In genomic region chr21:45695086-45695485, GRCh38 we compare ENCODE assay signal across 17 cellular contexts. TPM values are rescaled to one million over a fixed set of nuclear protein-coding genes. Genes with fewer than 3 reads are reported as not detected.
DNase-seq lines count a peak whose midpoint lies in the region; ATAC-seq and TF ChIP-seq lines count a peak whose summit lies in the region.
"Had no signal": no experiment of that assay in that cellular context is flagged by ENCODE, and none has a peak within 500 bp of the region (broad histone marks: within the 10 kb centered on the region; RNA-seq: fewer than 3 reads in every experiment).

No MANE protein-coding gene starts in this region.

- intact Hi-C loops in vagina (cut with DNase I), result no loop called here
- intact Hi-C loops in right cardiac atrium (cut with DNase I), result no loop called here

- peak; percentile 53 for TF ChIP-seq CTCF in Loucy (conservative IDR thresholded peaks at IDR 0.05; ENCODE audit: low read length)
- peak; percentile 42 for TF ChIP-seq CTCF in brain microvascular endothelial cell (IDR thresholded peaks at IDR 0.05; ENCODE audit: low read depth, low read length, missing control alignments)
- no peak for TF ChIP-seq CTCF in vagina (IDR thresholded peaks at IDR 0.05)

- in situ Hi-C loops in brain microvascular endothelial cell (cut with HindIII; ENCODE audit: low pct_ligation_motif_present, low sequenced_read_pairs), result no loop called here

- H3K27ac ChIP-seq in brain microvascular endothelial cell (no peak overlapping the region), vagina (no peak overlapping the region), right cardiac atrium (ENCODE audit: low read length) (no peak overlapping the region)
- H3K27ac ChIP-seq: esophagus squamous epithelium, parathyroid adenoma, spleen, transverse colon had no signal

- H3K36me3 ChIP-seq in Loucy (ENCODE audit: insufficient read depth, low read length), result no peaks in the 10 kb centered on the region
- no peaks in the 10 kb centered on the region for H3K36me3 ChIP-seq in brain microvascular endothelial cell (replicated peaks)
- H3K36me3 ChIP-seq in vagina, result no peaks in the 10 kb centered on the region
- H3K36me3 ChIP-seq: esophagus squamous epithelium, spleen, transverse colon had no signal

- no peak overlapping the region for H2AFZ ChIP-seq in Loucy (ENCODE audit: low read length)
- H2AFZ ChIP-seq: parathyroid adenoma had no signal

- DNase-seq in ELF-1 (ENCODE audit: low read depth, low spot score), result peak; percentile 37
- no peak for DNase-seq in brain microvascular endothelial cell
- DNase-seq in left kidney (ENCODE audit: low read depth, low spot score), result peak; percentile 66
- no peak for DNase-seq in stimulated activated CD4-positive, alpha-beta T cell treated with anti-CD3 and anti-CD28 coated beads, Interleukin-4, amount 100 ng/mL, for 4 hours
- no peak for DNase-seq in vagina (ENCODE audit: extremely low spot score in 2 of 2)
- no peak for DNase-seq in NCI-H345 treated with DMSO at 0.1 percent for 48 hours (lab: John Stamatoyannopoulos, UW; ENCODE audit: unreplicated experiment)
- DNase-seq in right cardiac atrium, result no peak
- DNase-seq: activated naive CD4-positive, alpha-beta T cell; esophagus squamous epithelium; left cardiac atrium; NCI-H2029 treated with DMSO at 0.1 percent for 48 hours; NCI-H748 treated with DMSO at 0.1 percent for 48 hours; spleen; transverse colon had no signal

- ATAC-seq in right cardiac atrium, result no peak
- ATAC-seq: left cardiac atrium; stimulated activated effector memory CD8-positive, alpha-beta T cell treated with anti-CD3 and anti-CD28 coated beads, Interleukin-12 subunit alpha, Interleukin-12 subunit beta, amount 100 ng/mL, for 72 hours had no signal

- H3K4me1 ChIP-seq in Loucy (ENCODE audit: insufficient read depth, low read length, poor library complexity, severe bottlenecking) (no peaks in the 10 kb centered on the region), vagina (no peaks in the 10 kb centered on the region), right cardiac atrium (ENCODE audit: control insufficient read depth, insufficient read depth, low read length) (no peaks in the 10 kb centered on the region)
- H3K4me1 ChIP-seq: parathyroid adenoma had no signal

- H3K9me3 ChIP-seq in Loucy (ENCODE audit: insufficient read depth, low read depth, low read length), result no peaks in the 10 kb centered on the region
- no peaks in the 10 kb centered on the region for H3K9me3 ChIP-seq in vagina
- no peaks in the 10 kb centered on the region for H3K9me3 ChIP-seq in right cardiac atrium (ENCODE audit: control insufficient read depth, low read length)
- H3K9me3 ChIP-seq: esophagus squamous epithelium, transverse colon had no signal

- no peak overlapping the region for H3K4me3 ChIP-seq in Loucy (ENCODE audit: low read length, poor library complexity, severe bottlenecking)
- H3K4me3 ChIP-seq in brain microvascular endothelial cell (ENCODE audit: low read depth, low read length), result no peak overlapping the region
- no peak overlapping the region for H3K4me3 ChIP-seq in vagina
- H3K4me3 ChIP-seq in right cardiac atrium (ENCODE audit: low read length), result no peak overlapping the region
- H3K4me3 ChIP-seq: esophagus squamous epithelium, spleen, transverse colon had no signal

- H3K9ac ChIP-seq in Loucy (ENCODE audit: low read depth, low read length, poor library complexity, severe bottlenecking), result no peak overlapping the region
- H3K9ac ChIP-seq: parathyroid adenoma had no signal

- no peaks in the 10 kb centered on the region for H3F3A ChIP-seq in Loucy (ENCODE audit: low read depth)

- H3K4me2 ChIP-seq in Loucy (ENCODE audit: low read depth, low read length, poor library complexity, severe bottlenecking), result no peak overlapping the region

- no peak for TF ChIP-seq POLR2A in vagina (IDR thresholded peaks at IDR 0.05)

- WGBS in right cardiac atrium, result 20% methylated on average over 2 of the region's 2 CpGs

- no peaks in the 10 kb centered on the region for H3K79me2 ChIP-seq in Loucy (ENCODE audit: insufficient read depth, low read length)
- H3K79me2 ChIP-seq: parathyroid adenoma had no signal

- no peaks in the 10 kb centered on the region for H4K20me1 ChIP-seq in Loucy (ENCODE audit: insufficient read depth, low read length, poor library complexity, severe bottlenecking)

- no peaks in the 10 kb centered on the region for H3K9me2 ChIP-seq in Loucy (replicated peaks; ENCODE audit: low read depth, low read length)

- no peaks in the 10 kb centered on the region for H3K27me3 ChIP-seq in Loucy (ENCODE audit: insufficient read depth, low read length, poor library complexity, severe bottlenecking)
- H3K27me3 ChIP-seq in brain microvascular endothelial cell (replicated peaks), result no peaks in the 10 kb centered on the region
- no peaks in the 10 kb centered on the region for H3K27me3 ChIP-seq in vagina
- no peaks in the 10 kb centered on the region for H3K27me3 ChIP-seq in right cardiac atrium (ENCODE audit: control insufficient read depth, insufficient read depth)
- H3K27me3 ChIP-seq: spleen, transverse colon had no signal

RNA-seq across cellular contexts. Expression of gene PCBP3, which starts 51.6 kb away (rescaled TPM):
- total RNA-seq in vagina (4.9 TPM), right cardiac atrium (1 to 10 TPM; 1.2 to 4.9 (median 3.9) TPM)
- polyA plus RNA-seq in right cardiac atrium, result 1.6 TPM

Comparison
In these comparisons a context has a peak if more than half of its experiments do, and no peak if none do; other contexts are left out.
1. DNase-seq: peak in ELF-1 (single experiment) and left kidney (single experiment); none in brain microvascular endothelial cell (single experiment), stimulated activated CD4-positive, alpha-beta T cell treated with anti-CD3 and anti-CD28 coated beads, Interleukin-4, amount 100 ng/mL, for 4 hours (0 of 2), vagina (0 of 2), NCI-H345 treated with DMSO at 0.1 percent for 48 hours (single experiment) and right cardiac atrium (0 of 3).
2. CTCF ChIP-seq: peak in Loucy (single experiment) and brain microvascular endothelial cell (single experiment); none in vagina (0 of 3).